In genomic region chr1:55541296-55541695, GRCh38 we compare ENCODE assay signal across 14 cellular contexts.
DNase-seq lines count a peak whose midpoint lies in the region; ATAC-seq, FAIRE-seq and TF ChIP-seq lines count a peak whose summit lies in the region.
"Had no signal": no experiment of that assay in that cellular context is flagged by ENCODE, and none has a peak within 500 bp of the region (broad histone marks: within the 10 kb centered on the region; RNA-seq: fewer than 3 reads in every experiment).

No MANE protein-coding gene starts in this region.

- no peak overlapping the region for H2AK5ac ChIP-seq in IMR-90 (ENCODE audit: low read depth, low read length)

- H2BK15ac ChIP-seq in IMR-90 (ENCODE audit: low read depth, low read length): no peak overlapping the region

- in situ Hi-C loops in IMR-90 (cut with MboI; ENCODE audit: low sequenced_read_pairs): no loop called here

- no peaks in the 10 kb centered on the region for H3K9me3 ChIP-seq in IMR-90 (ENCODE audit: control insufficient read depth, insufficient read depth, low read length)
- no peaks in the 10 kb centered on the region for H3K9me3 ChIP-seq in PC-3 (ENCODE audit: low read length)
- H3K9me3 ChIP-seq: BLaER1 treated with 17β-estradiol and CSF1 and Interleukin-3, amounts not matched to agents 10 nM and 100 nM; HAP-1 had no signal

- H3K4me1 ChIP-seq in IMR-90 (ENCODE audit: control insufficient read depth, insufficient read depth, low read length) (peaks cover 6% of the 10 kb centered on the region; the same call in 1 of the 2 replicates), PC-3 (ENCODE audit: insufficient read depth, low read length) (peaks cover 33% of the 10 kb centered on the region)
- H3K4me1 ChIP-seq: HAP-1 had no signal

- no peak overlapping the region for H2BK20ac ChIP-seq in IMR-90 (ENCODE audit: low read depth, low read length)

- CTCF ChIA-PET in IMR-90 (lab: Yijun Ruan, JAX): no interaction called here
- CTCF ChIA-PET in PC-3 (lab: Charles Lee): no interaction called here

- DNase-seq in IMR-90 (no peak), PC-3 (peak; percentile 81), epithelial cell of esophagus (ENCODE audit: low read depth) (peak; percentile 50), urothelium cell line (ENCODE audit: low spot score) (no peak), SHP77 treated with DMSO at 0.1 percent for 48 hours (lab: John Stamatoyannopoulos, UW) (no peak)
- DNase-seq: Calu3; CD8-positive, alpha-beta T cell had no signal

- intact Hi-C loops in IMR-90 (cut with micrococcal nuclease): no loop called here
- intact Hi-C loops in PC-3 (cut with micrococcal nuclease): loop anchor here (5.0 kb wide), 1 partner anchor 34 kb away; no protein-coding TSS in a partner anchor

- FAIRE-seq in urothelium cell line (lab: Jason Lieb, UNC): peak; percentile 30
- FAIRE-seq: G401.6, GM12891, GM19239 had no signal

- H3K79me2 ChIP-seq in PC-3 (ENCODE audit: low read length): no peaks in the 10 kb centered on the region

- ATAC-seq in IMR-90 (ENCODE audit: low read depth): no peak
- peak; percentile 43; the same call in 1 of the 2 replicates for ATAC-seq in PC-3
- ATAC-seq in HG02973 (IDR thresholded peaks at IDR 0.05; ENCODE audit: unreplicated experiment): no peak
- ATAC-seq: CD8-positive, alpha-beta T cell had no signal

- H3K18ac ChIP-seq in IMR-90 (ENCODE audit: low read depth, low read length): peak overlapping the region; percentile 83; the same call in 1 of the 2 replicates

- TF ChIP-seq POLR2A in IMR-90 (IDR thresholded peaks at IDR 0.05; ENCODE audit: low read depth, low read length): no peak

- no peak overlapping the region for H3K4ac ChIP-seq in IMR-90 (ENCODE audit: low read depth, low read length)

- H3K23ac ChIP-seq in IMR-90 (ENCODE audit: low read depth, low read length): no peak overlapping the region

- TF ChIP-seq CTCF in IMR-90 (conservative IDR thresholded peaks at IDR 0.05; ENCODE audit: low read depth, low read length) (no peak), PC-3 (conservative IDR thresholded peaks at IDR 0.05; ENCODE audit: low read depth, low read length) (no peak), epithelial cell of esophagus (IDR thresholded peaks at IDR 0.05; ENCODE audit: insufficient read depth, low read depth, low read length, missing control alignments) (no peak)

- POLR2A ChIA-PET in IMR-90 (lab: Charles Lee; ENCODE audit: unreplicated experiment): no interaction called here
- POLR2A ChIA-PET in PC-3 (lab: Charles Lee; ENCODE audit: unreplicated experiment): no interaction called here

- BruUV-seq in IMR-90 (replicated peaks; lab: Mats Ljungman, UMichigan): no TSS peak
- BruUV-seq in PC-3 (replicated peaks; lab: Mats Ljungman, UMichigan): no TSS peak

- H3K14ac ChIP-seq in IMR-90 (replicated peaks; ENCODE audit: low read depth, low read length): no peak overlapping the region

- H2AK9ac ChIP-seq in IMR-90 (replicated peaks; ENCODE audit: low read depth, low read length, poor library complexity): no peak overlapping the region

- no peak overlapping the region for H2AFZ ChIP-seq in IMR-90 (replicated peaks; ENCODE audit: low read length, poor library complexity)
- no peak overlapping the region for H2AFZ ChIP-seq in PC-3 (ENCODE audit: low read length)

- dilution Hi-C loops in IMR-90 (cut with HindIII; ENCODE audit: low sequenced_read_pairs, unreplicated experiment): no loop called here

- H3K9ac ChIP-seq in IMR-90 (ENCODE audit: low read depth, low read length): no peak overlapping the region
- no peak overlapping the region for H3K9ac ChIP-seq in PC-3 (ENCODE audit: low read length)
- H3K9ac ChIP-seq: BLaER1 treated with 17β-estradiol and CSF1 and Interleukin-3, amounts not matched to agents 10 nM and 100 nM had no signal

- H4K91ac ChIP-seq in IMR-90 (ENCODE audit: insufficient read depth, low read depth, low read length): no peak overlapping the region

- no peak for TF ChIP-seq RAD21 in IMR-90 (IDR thresholded peaks at IDR 0.05; ENCODE audit: low read length)

- no peaks in the 10 kb centered on the region for H3K27me3 ChIP-seq in IMR-90 (ENCODE audit: control insufficient read depth, insufficient read depth, low read length)
- H3K27me3 ChIP-seq in PC-3 (ENCODE audit: low read length): no peaks in the 10 kb centered on the region
- H3K27me3 ChIP-seq: BLaER1 treated with 17β-estradiol and CSF1 and Interleukin-3, amounts not matched to agents 10 nM and 100 nM had no signal

- no peak overlapping the region for H2BK5ac ChIP-seq in IMR-90 (ENCODE audit: low read depth, low read length, poor library complexity, severe bottlenecking)

- H2BK120ac ChIP-seq in IMR-90 (ENCODE audit: low read depth, low read length): no peak overlapping the region

- H4K20me1 ChIP-seq in IMR-90 (ENCODE audit: insufficient read depth, low read length): no peaks in the 10 kb centered on the region
- no peaks in the 10 kb centered on the region for H4K20me1 ChIP-seq in PC-3 (ENCODE audit: low read length)
- H4K20me1 ChIP-seq: BLaER1 treated with 17β-estradiol and CSF1 and Interleukin-3, amounts not matched to agents 10 nM and 100 nM had no signal

- no peaks in the 10 kb centered on the region; the same call in 1 of the 2 replicates for H3K9me1 ChIP-seq in IMR-90 (ENCODE audit: insufficient read depth, low read length)

- H3F3A ChIP-seq in PC-3 (ENCODE audit: low read length, unreplicated experiment): peaks cover 6% of the 10 kb centered on the region

- no peaks in the 10 kb centered on the region for H3K36me3 ChIP-seq in IMR-90 (ENCODE audit: control insufficient read depth, insufficient read depth, low read length)
- H3K36me3 ChIP-seq in PC-3 (ENCODE audit: low read depth, low read length): no peaks in the 10 kb centered on the region
- H3K36me3 ChIP-seq: BLaER1 treated with 17β-estradiol and CSF1 and Interleukin-3, amounts not matched to agents 10 nM and 100 nM; HAP-1 had no signal

- H3K4me2 ChIP-seq in IMR-90 (ENCODE audit: low read depth, low read length) (no peak overlapping the region), PC-3 (ENCODE audit: low read length) (peak overlapping the region; percentile 23; the same call in 1 of the 2 replicates)

- H3K79me1 ChIP-seq in IMR-90 (ENCODE audit: low read depth in 1 of 2, low read length in 2 of 2): no peaks in the 10 kb centered on the region

- no peaks in the 10 kb centered on the region for H3K9me2 ChIP-seq in PC-3 (replicated peaks; ENCODE audit: low read length)

- no peak overlapping the region for H3K56ac ChIP-seq in IMR-90 (ENCODE audit: extremely low read depth, insufficient read depth, low read length)

- H4K5ac ChIP-seq in IMR-90 (ENCODE audit: low read depth, low read length): no peak overlapping the region

- H3K27ac ChIP-seq in IMR-90 (ENCODE audit: insufficient read depth, low read length) (no peak overlapping the region), PC-3 (ENCODE audit: low read length) (no peak overlapping the region)
- H3K27ac ChIP-seq: HL-60 had no signal

- WGBS in IMR-90 (ENCODE audit: extremely low coverage in 2 of 2, insufficient read length in 1 of 2), 2 experiments: no CpG with 5 or more reads among the region's 1 CpG

- H3K4me3 ChIP-seq in IMR-90 (ENCODE audit: insufficient read depth, low read depth, low read length): no peak overlapping the region
- no peak overlapping the region for H3K4me3 ChIP-seq in PC-3 (ENCODE audit: low read length)
- H3K4me3 ChIP-seq in epithelial cell of esophagus (ENCODE audit: low read length): no peak overlapping the region
- H3K4me3 ChIP-seq: BLaER1 treated with 17β-estradiol and CSF1 and Interleukin-3, amounts not matched to agents 10 nM and 100 nM; HAP-1 had no signal

- no peak overlapping the region for H4K8ac ChIP-seq in IMR-90 (ENCODE audit: low read depth in 2 of 2, low read length in 2 of 2)

TF ChIP-seq in IMR-90, 13 proteins besides CTCF, POLR2A, EP300 and RAD21:
- TF ChIP-seq MAZ (IDR thresholded peaks at IDR 0.05; ENCODE audit: borderline replicate concordance, low read depth, low read length) (no peak), NFE2L2 (IDR thresholded peaks at IDR 0.05; ENCODE audit: low read depth, low read length) (no peak), USF2 (IDR thresholded peaks at IDR 0.05; ENCODE audit: low read depth, low read length) (no peak), CHD1 (IDR thresholded peaks at IDR 0.05; ENCODE audit: low read depth, low read length) (no peak), RFX5 (IDR thresholded peaks at IDR 0.05; ENCODE audit: low read depth, low read length) (no peak)

Comparison
In these comparisons a context has a peak if more than half of its experiments do, and no peak if none do; other contexts are left out.
1. DNase-seq: peak in PC-3 (single experiment) and epithelial cell of esophagus (single experiment); none in IMR-90 (single experiment), urothelium cell line (single experiment) and SHP77 treated with DMSO at 0.1 percent for 48 hours (single experiment).